Comparison of ENCODE assay signal across 14 cellular contexts in the genomic region with DNA sequence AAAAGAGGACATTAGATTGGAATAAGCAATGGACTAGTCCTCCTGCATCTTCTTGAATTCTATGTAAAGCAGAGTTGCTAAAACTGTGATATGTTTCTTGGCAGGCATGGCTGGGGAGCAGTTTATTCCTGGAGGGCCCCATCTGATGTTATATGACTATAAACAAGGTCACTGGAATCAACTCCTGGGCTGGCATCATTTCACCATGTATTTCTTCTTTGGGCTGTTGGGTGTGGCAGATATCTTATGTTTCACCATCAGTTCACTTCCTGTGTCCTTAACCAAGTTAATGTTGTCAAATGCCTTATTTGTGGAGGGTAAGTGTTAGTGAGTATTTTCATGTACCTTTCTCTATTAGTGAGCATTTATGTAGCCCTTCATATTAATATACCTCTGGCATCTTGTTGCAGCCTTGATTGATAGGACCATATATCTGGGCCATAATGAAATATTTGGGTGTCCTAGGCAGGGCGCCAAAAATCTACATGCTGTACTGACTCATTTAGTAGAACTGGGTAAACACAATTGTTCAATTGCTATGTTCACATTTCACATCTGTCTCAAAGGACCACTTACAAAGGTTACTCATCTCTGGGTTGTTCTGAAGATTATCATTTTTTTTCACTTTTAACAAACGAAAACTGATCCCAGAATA. TPM values are rescaled to one million over a fixed set of nuclear protein-coding genes. Genes with fewer than 3 reads are reported as not detected.
DNase-seq lines count a peak whose midpoint lies in the region; ATAC-seq and TF ChIP-seq lines count a peak whose summit lies in the region.
"Had no signal": no experiment of that assay in that cellular context is flagged by ENCODE, and none has a peak within 500 bp of the region (broad histone marks: within the 10 kb centered on the region; RNA-seq: fewer than 3 reads in every experiment).

No MANE protein-coding gene starts in this region.

- ATAC-seq in PC-3: peak; percentile 72
- ATAC-seq: GM23338, pancreas had no signal

- no peak overlapping the region for H3K4me3 Mint-ChIP-seq in neural progenitor cell
- H3K4me3 Mint-ChIP-seq: activated CD4-positive, alpha-beta memory T cell treated with anti-CD3 and anti-CD28 coated beads, Interleukin-2, amount 10 ng/mL, durations not matched to agents 7 days and 5 days; GM23338; T-helper 2 cell treated with Interferon-gamma antibody and Interleukin-4, amounts not matched to agents 5 μg/mL and 100 μg/mL, for 36 hours had no signal

- H3K27me3 Mint-ChIP-seq in neural progenitor cell (ENCODE audit: insufficient read depth, low read depth): no peaks in the 10 kb centered on the region

- H3K9me2 ChIP-seq in PC-3 (replicated peaks; ENCODE audit: low read length): no peaks in the 10 kb centered on the region

- H3K36me3 Mint-ChIP-seq in neural progenitor cell: peaks cover 4% of the 10 kb centered on the region

- H3K79me2 ChIP-seq in PC-3 (ENCODE audit: low read length) (no peaks in the 10 kb centered on the region), neural progenitor cell (ENCODE audit: low read depth) (no peaks in the 10 kb centered on the region)

- H3K36me3 ChIP-seq in PC-3 (ENCODE audit: low read depth, low read length) (no peaks in the 10 kb centered on the region), neural progenitor cell (no peaks in the 10 kb centered on the region)
- H3K36me3 ChIP-seq: cardiac muscle cell, pancreas, Peyer's patch had no signal

- H3K9me3 Mint-ChIP-seq in neural progenitor cell: no peaks in the 10 kb centered on the region
- H3K9me3 Mint-ChIP-seq: activated CD4-positive, alpha-beta memory T cell treated with anti-CD3 and anti-CD28 coated beads, Interleukin-2, amount 10 ng/mL, durations not matched to agents 7 days and 5 days; GM23338; T-helper 2 cell treated with Interferon-gamma antibody and Interleukin-4, amounts not matched to agents 5 μg/mL and 100 μg/mL, for 36 hours had no signal

- CTCF ChIA-PET in PC-3 (lab: Charles Lee): no interaction called here

- no TSS peak for BruUV-seq in PC-3 (replicated peaks; lab: Mats Ljungman, UMichigan)

- H3K4me3 ChIP-seq in PC-3 (ENCODE audit: low read length): no peak overlapping the region
- H3K4me3 ChIP-seq in neural progenitor cell: no peak overlapping the region
- H3K4me3 ChIP-seq: cardiac muscle cell, GM23338, pancreas, Peyer's patch had no signal

- peak overlapping the region; percentile 60 for H3K27ac ChIP-seq in PC-3 (ENCODE audit: low read length)
- H3K27ac ChIP-seq in epithelial cell of prostate: peak overlapping the region; percentile 59
- no peak overlapping the region for H3K27ac ChIP-seq in neural progenitor cell
- H3K27ac ChIP-seq: pancreas, Peyer's patch had no signal

- peaks cover 50% of the 10 kb centered on the region for H3K4me1 ChIP-seq in PC-3 (ENCODE audit: insufficient read depth, low read length)
- peaks cover 22% of the 10 kb centered on the region for H3K4me1 ChIP-seq in neural progenitor cell
- H3K4me1 ChIP-seq: Peyer's patch had no signal

- H3K27ac Mint-ChIP-seq in neural progenitor cell: no peak overlapping the region
- H3K27ac Mint-ChIP-seq: activated CD4-positive, alpha-beta memory T cell treated with anti-CD3 and anti-CD28 coated beads, Interleukin-2, amount 10 ng/mL, durations not matched to agents 7 days and 5 days; GM23338; T-helper 2 cell treated with Interferon-gamma antibody and Interleukin-4, amounts not matched to agents 5 μg/mL and 100 μg/mL, for 36 hours had no signal

- H3K9me3 ChIP-seq in PC-3 (ENCODE audit: low read length): no peaks in the 10 kb centered on the region
- H3K9me3 ChIP-seq in neural progenitor cell (ENCODE audit: low read depth): no peaks in the 10 kb centered on the region
- H3K9me3 ChIP-seq: pancreas, Peyer's patch had no signal

- TF ChIP-seq CTCF in PC-3 (conservative IDR thresholded peaks at IDR 0.05; ENCODE audit: low read depth, low read length) (no peak), neural progenitor cell (IDR thresholded peaks at IDR 0.05) (no peak)

- H3K4me1 Mint-ChIP-seq in neural progenitor cell: peaks cover 5% of the 10 kb centered on the region
- H3K4me1 Mint-ChIP-seq: activated CD4-positive, alpha-beta memory T cell treated with anti-CD3 and anti-CD28 coated beads, Interleukin-2, amount 10 ng/mL, durations not matched to agents 7 days and 5 days had no signal

- H4K20me1 ChIP-seq in PC-3 (ENCODE audit: low read length) (no peaks in the 10 kb centered on the region), neural progenitor cell (ENCODE audit: low read depth) (no peaks in the 10 kb centered on the region)

- POLR2A ChIA-PET in PC-3 (lab: Charles Lee; ENCODE audit: unreplicated experiment): interaction anchor here (0.5 kb wide), 1 partner anchor 37 kb away, joined by 6 read pairs; no protein-coding TSS in a partner anchor

- H2AFZ ChIP-seq in PC-3 (ENCODE audit: low read length) (no peak overlapping the region), neural progenitor cell (replicated peaks) (no peak overlapping the region)
- H2AFZ ChIP-seq: GM23338 had no signal

- H3K9ac ChIP-seq in PC-3 (ENCODE audit: low read length) (no peak overlapping the region), neural progenitor cell (no peak overlapping the region)

- DNase-seq in NCI-H1105 treated with DMSO at 0.1 percent for 48 hours (lab: John Stamatoyannopoulos, UW) (peak; percentile 7), NCI-H1105 (lab: John Stamatoyannopoulos, UW) (no peak), PC-3 (peak; percentile 87), epithelial cell of prostate (ENCODE audit: low read depth, low spot score) (no peak), smooth muscle cell of the brain vasculature (ENCODE audit: low read depth, low spot score) (peak; percentile 21), NCI-H2227 treated with DMSO at 0.1 percent for 48 hours (lab: John Stamatoyannopoulos, UW) (no peak), neural progenitor cell (ENCODE audit: low spot score) (no peak)
- no peak for DNase-seq in activated CD4-positive, CD25-positive, alpha-beta regulatory T cell treated with anti-CD3 and anti-CD28 coated beads, Interleukin-2, amount 50 U/mL, for 72 hours
- DNase-seq: activated CD4-positive, alpha-beta memory T cell treated with anti-CD3 and anti-CD28 coated beads, Interleukin-2, amount 10 ng/mL, durations not matched to agents 7 days and 5 days; pancreas; Peyer's patch had no signal

- peak overlapping the region; percentile 38 for H3K4me2 ChIP-seq in PC-3 (ENCODE audit: low read length)
- H3K4me2 ChIP-seq in neural progenitor cell: no peak overlapping the region
- H3K4me2 ChIP-seq: GM23338 had no signal

- H3F3A ChIP-seq in PC-3 (ENCODE audit: low read length, unreplicated experiment): no peaks in the 10 kb centered on the region
- H3F3A ChIP-seq in neural progenitor cell (ENCODE audit: low read depth): peaks cover 11% of the 10 kb centered on the region

- intact Hi-C loops in PC-3 (cut with micrococcal nuclease): loop anchor here (2.0 kb wide), 1 partner anchor 24 kb away; no protein-coding TSS in a partner anchor

- H3K27me3 ChIP-seq in PC-3 (ENCODE audit: low read length): no peaks in the 10 kb centered on the region
- H3K27me3 ChIP-seq in neural progenitor cell: no peaks in the 10 kb centered on the region
- H3K27me3 ChIP-seq: cardiac muscle cell, pancreas, Peyer's patch had no signal

RNA-seq across cellular contexts. Expression of gene ADGRG7, which starts 52.6 kb away (rescaled TPM):
- total RNA-seq in PC-3 (2014; rRNA removed) (not detected in 2 replicates), neural progenitor cell (ENCODE audit: low replicate concordance) (not detected in 2 replicates)
- total RNA-seq: activated CD4-positive, alpha-beta memory T cell treated with anti-CD3 and anti-CD28 coated beads, Interleukin-2, amount 10 ng/mL, durations not matched to agents 7 days and 5 days; GM23338 had no signal

Comparison
In these comparisons a context has a peak if more than half of its experiments do, and no peak if none do; other contexts are left out.
1. DNase-seq: peak in NCI-H1105 treated with DMSO at 0.1 percent for 48 hours (single experiment), PC-3 (single experiment) and smooth muscle cell of the brain vasculature (single experiment); none in NCI-H1105 (single experiment), epithelial cell of prostate (single experiment), NCI-H2227 treated with DMSO at 0.1 percent for 48 hours (single experiment), activated CD4-positive, CD25-positive, alpha-beta regulatory T cell treated with anti-CD3 and anti-CD28 coated beads, Interleukin-2, amount 50 U/mL, for 72 hours (single experiment) and neural progenitor cell (single experiment).